ENCODE assay signal across 8 cellular contexts in genomic region chr14:102509744-102510615, GRCh38. TPM values are rescaled to one million over a fixed set of nuclear protein-coding genes. Genes with fewer than 3 reads are reported as not detected.
A peak's percentile ranks its signal among the peaks of the same experiment; 100 is the strongest.
DNase-seq lines count a peak whose midpoint lies in the region; ATAC-seq and TF ChIP-seq lines count a peak whose summit lies in the region.

Gene ANKRD9, minus strand, starts transcription at chr14:102509776. Its CDS starts 1,887 bp downstream, at chr14:102507889.

- no peaks in the 10 kb centered on the region for H3K9me3 Mint-ChIP-seq in CD4-positive, CD25-positive, alpha-beta regulatory T cell
- no peaks in the 10 kb centered on the region for H3K9me3 Mint-ChIP-seq in endodermal cell

- no peaks in the 10 kb centered on the region for H3K9me3 ChIP-seq in CD4-positive, CD25-positive, alpha-beta regulatory T cell (ENCODE audit: control insufficient read depth in 2 of 2, low read length in 2 of 2)
- H3K9me3 ChIP-seq in NT2/D1 (ENCODE audit: insufficient read depth, low read length) (no peaks in the 10 kb centered on the region), endodermal cell (ENCODE audit: control insufficient read depth, low read length) (no peaks in the 10 kb centered on the region)

- peak; percentile 65 to 92 (median 83) for DNase-seq in CD4-positive, CD25-positive, alpha-beta regulatory T cell
- DNase-seq in HS-27A (ENCODE audit: low read depth) = peak; percentile 62
- peak; percentile 80 for DNase-seq in NT2/D1 (ENCODE audit: low read depth, low spot score)
- DNase-seq in activated CD8-positive, alpha-beta memory T cell treated with anti-CD3 and anti-CD28 coated beads, Interleukin-2, amount 50 U/mL, for 24 hours (ENCODE audit: extremely low read depth) = peak; percentile 72
- peak; percentile 98 for DNase-seq in endodermal cell
- peak; percentile 98 for DNase-seq in mesenteric fat pad (ENCODE audit: low spot score)
- DNase-seq in stimulated activated CD8-positive, alpha-beta memory T cell treated with anti-CD3 and anti-CD28 coated beads, Interleukin-12 subunit alpha, Interleukin-12 subunit beta, amount 100 ng/mL, for 24 hours (ENCODE audit: extremely low read depth) = peak; percentile 77

- H3K4me3 Mint-ChIP-seq in CD4-positive, CD25-positive, alpha-beta regulatory T cell = peak within 1 kb of the TSS; percentile 87 to 91 (median 88)
- H3K4me3 Mint-ChIP-seq in endodermal cell = peak within 1 kb of the TSS; percentile 71

- peaks cover 0 to 23% (median 4%) of the 10 kb centered on the region in 4 donors for H3K4me1 Mint-ChIP-seq in CD4-positive, CD25-positive, alpha-beta regulatory T cell
- H3K4me1 Mint-ChIP-seq in endodermal cell = peaks cover 12% of the 10 kb centered on the region

- peak within 1 kb of the TSS; percentile 27 to 89 (median 89) for H3K27ac Mint-ChIP-seq in CD4-positive, CD25-positive, alpha-beta regulatory T cell
- H3K27ac Mint-ChIP-seq in endodermal cell = peak within 1 kb of the TSS; percentile 91

- 1 to 3% methylated on average over 36 to 90 of the region's 91 CpGs for WGBS in endodermal cell (ENCODE audit: insufficient coverage in 1 of 2, insufficient read length in 1 of 2), 2 experiments

- H3K27me3 ChIP-seq in CD4-positive, CD25-positive, alpha-beta regulatory T cell (ENCODE audit: control insufficient read depth, insufficient read depth, low read length) = no peaks in the 10 kb centered on the region
- no peaks in the 10 kb centered on the region for H3K27me3 ChIP-seq in NT2/D1 (ENCODE audit: insufficient read depth, insufficient read length)
- H3K27me3 ChIP-seq in endodermal cell (ENCODE audit: control insufficient read depth, insufficient read depth, low read length, poor library complexity, severe bottlenecking) = no peaks in the 10 kb centered on the region

- H3K4me3 ChIP-seq in CD4-positive, CD25-positive, alpha-beta regulatory T cell (ENCODE audit: low read depth, low read length) = peak within 1 kb of the TSS; percentile 48
- H3K4me3 ChIP-seq in NT2/D1 (ENCODE audit: insufficient read length, low read depth) (peak within 1 kb of the TSS; percentile 67), endodermal cell (ENCODE audit: low read length) (peak within 1 kb of the TSS; percentile 82)

- H3K36me3 ChIP-seq in CD4-positive, CD25-positive, alpha-beta regulatory T cell (ENCODE audit: control insufficient read depth, insufficient read depth, low read length) = no peaks in the 10 kb centered on the region
- H3K36me3 ChIP-seq in NT2/D1 (ENCODE audit: insufficient read depth, insufficient read length, low read length) (peaks cover 25% of the 10 kb centered on the region), endodermal cell (ENCODE audit: control insufficient read depth, insufficient read depth, low read length) (no peaks in the 10 kb centered on the region)

- peak within 1 kb of the TSS; percentile 62 for H3K27ac ChIP-seq in CD4-positive, CD25-positive, alpha-beta regulatory T cell (ENCODE audit: insufficient read depth, low read length, poor library complexity, severe bottlenecking)
- peak within 1 kb of the TSS; percentile 49 for H3K27ac ChIP-seq in endodermal cell (ENCODE audit: low read depth, low read length)

- H3K27me3 Mint-ChIP-seq in CD4-positive, CD25-positive, alpha-beta regulatory T cell = no peaks in the 10 kb centered on the region
- peaks cover 2% of the 10 kb centered on the region for H3K27me3 Mint-ChIP-seq in endodermal cell (ENCODE audit: insufficient read depth)

- H3K4me1 ChIP-seq in CD4-positive, CD25-positive, alpha-beta regulatory T cell (ENCODE audit: control insufficient read depth, insufficient read depth, low read length, poor library complexity, severe bottlenecking) = peaks cover 15% of the 10 kb centered on the region
- H3K4me1 ChIP-seq in NT2/D1 (ENCODE audit: insufficient read depth, insufficient read length) = peaks cover 16% of the 10 kb centered on the region
- peaks cover 3% of the 10 kb centered on the region for H3K4me1 ChIP-seq in endodermal cell (ENCODE audit: control insufficient read depth, insufficient read depth, low read length)

- no peak for TF ChIP-seq CTCF in endodermal cell (conservative IDR thresholded peaks at IDR 0.05)

- H3K36me3 Mint-ChIP-seq in CD4-positive, CD25-positive, alpha-beta regulatory T cell = no peaks in the 10 kb centered on the region
- peaks cover 13% of the 10 kb centered on the region for H3K36me3 Mint-ChIP-seq in endodermal cell (ENCODE audit: low read depth)

- ATAC-seq in CD4-positive, CD25-positive, alpha-beta regulatory T cell (ENCODE audit: low read depth in 2 of 2) = peak; percentile 76 to 82
- ATAC-seq in GM19468 (IDR thresholded peaks at IDR 0.05; ENCODE audit: extremely low read depth, unreplicated experiment) = peak; percentile 68

- H3K9ac ChIP-seq in NT2/D1 (ENCODE audit: insufficient read length, low read depth) (peak within 1 kb of the TSS; percentile 81), endodermal cell (ENCODE audit: extremely low read depth, low read length, poor library complexity, severe bottlenecking) (peak within 1 kb of the TSS; percentile 32)

RNA-seq across cellular contexts. Expression of gene ANKRD9, which starts in this region (rescaled TPM):
- 7.1 TPM for total RNA-seq in CD4-positive, CD25-positive, alpha-beta regulatory T cell
- 1 to 10 TPM in 2 of 4 donors, under 1 TPM in 2; 0.69 to 2.3 (median 1.4) TPM for polyA plus RNA-seq in CD4-positive, CD25-positive, alpha-beta regulatory T cell
- 10 to 100 TPM; 32.7 to 38.9 TPM for total RNA-seq in endodermal cell
- 28.5 TPM for polyA plus RNA-seq in endodermal cell (2013, experiment 1 of 2)
- polyA plus RNA-seq in endodermal cell (2013, experiment 2 of 2) = 27.2 TPM
- total RNA-seq in mesenteric fat pad = 26.0 TPM

Comparison
In these comparisons a context has a peak if more than half of its experiments do, and no peak if none do; other contexts are left out.
1. Peak in every context shown above with its lines: DNase-seq, ATAC-seq, H3K4me3 ChIP-seq and H3K27ac ChIP-seq.